Comparison of ENCODE assay signal across 36 cellular contexts in the genomic region with DNA sequence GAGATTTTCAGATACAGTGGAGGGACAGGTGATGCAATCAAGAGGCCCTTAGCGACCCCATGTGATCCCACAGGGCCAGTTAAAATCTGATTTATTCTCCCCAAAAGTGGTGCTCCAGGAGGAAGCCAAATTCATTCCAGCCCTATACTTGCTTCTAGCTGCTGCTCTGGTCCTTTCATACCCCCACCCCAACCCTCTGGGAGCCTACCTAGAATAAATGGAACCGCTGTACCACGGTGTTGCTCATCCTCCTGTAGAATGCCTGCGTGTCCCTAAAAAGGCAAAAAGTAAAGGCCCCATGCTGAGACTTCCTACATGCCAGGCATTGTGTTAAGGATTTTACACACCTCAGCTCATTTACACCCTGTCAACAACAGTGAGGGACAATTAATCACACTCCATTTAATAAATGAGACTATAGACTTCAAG. TPM values are rescaled to one million over a fixed set of nuclear protein-coding genes. Genes with fewer than 3 reads are reported as not detected.
DNase-seq lines count a peak whose midpoint lies in the region; ATAC-seq, FAIRE-seq and TF ChIP-seq lines count a peak whose summit lies in the region.
"Had no signal": no experiment of that assay in that cellular context is flagged by ENCODE, and none has a peak within 500 bp of the region (broad histone marks: within the 10 kb centered on the region; RNA-seq: fewer than 3 reads in every experiment).

No MANE protein-coding gene starts in this region.

- H3K14ac ChIP-seq in H1 (ENCODE audit: insufficient read length): no peak overlapping the region

- no peak for TF ChIP-seq CTCF in H1 (IDR thresholded peaks at IDR 0.05; ENCODE audit: control extremely low read depth in 1 of 3, insufficient read depth in 1 of 3, low read depth in 1 of 3, low read length in 3 of 3)
- no peak for TF ChIP-seq CTCF in neural crest cell (conservative IDR thresholded peaks at IDR 0.05)

- no peaks in the 10 kb centered on the region for H3K27me3 ChIP-seq in H7 (ENCODE audit: control insufficient read depth, insufficient read depth, low read length)
- peaks cover 0 to 8% (median 5%) of the 10 kb centered on the region in 4 experiments; a peak in 4 of 7 replicates for H3K27me3 ChIP-seq in H1 (replicated peaks in 1 of 4; ENCODE audit: control insufficient read depth in 3 of 4, extremely low read depth in 1 of 4, insufficient read depth in 3 of 4, low read length in 3 of 4)
- H3K27me3 ChIP-seq: vagina had no signal

- CTCF ChIA-PET in H1 (lab: Charles Lee; ENCODE audit: partially characterized antibody): interaction anchor here (1.0 to 9.8 kb wide), 6 partner anchors 12 to 117 kb away, joined by 3 to 45 read pairs (median 10); no protein-coding TSS in a partner anchor

- H3K9me3 ChIP-seq in H1 (ENCODE audit: insufficient read depth in 2 of 2, low read depth in 1 of 2, low read length in 1 of 2): no peaks in the 10 kb centered on the region
- H3K9me3 ChIP-seq: A549, thoracic aorta, vagina had no signal

- no peaks in the 10 kb centered on the region for H3K9me3 Mint-ChIP-seq in neural crest cell
- H3K9me3 Mint-ChIP-seq: CD8-positive, alpha-beta T cell; stimulated activated naive CD8-positive, alpha-beta T cell treated with anti-CD3 and anti-CD28 coated beads, Interleukin-15, Interleukin-2, amounts not matched to agents 100 ng/mL and 50 ng/mL, for 24 hours had no signal

- H4K8ac ChIP-seq in H1 (ENCODE audit: extremely low read depth, insufficient read depth, low read length): no peak overlapping the region

- no peak overlapping the region for H4K5ac ChIP-seq in H1 (ENCODE audit: insufficient read length, low read depth, low read length)

- H3K27me3 Mint-ChIP-seq in neural crest cell (ENCODE audit: low read depth): no peaks in the 10 kb centered on the region
- H3K27me3 Mint-ChIP-seq: stimulated activated naive CD8-positive, alpha-beta T cell treated with anti-CD3 and anti-CD28 coated beads, Interleukin-15, Interleukin-2, amounts not matched to agents 100 ng/mL and 50 ng/mL, for 24 hours had no signal

- H3K4me1 ChIP-seq in H1 (replicated peaks in 1 of 4; ENCODE audit: control insufficient read depth in 3 of 4, insufficient read depth in 4 of 4, low read length in 3 of 4): peaks cover 7 to 28% (median 8%) of the 10 kb centered on the region in 4 experiments; a peak in 6 of 7 replicates

- POLR2A ChIA-PET in H1 (lab: Charles Lee; ENCODE audit: partially characterized antibody): interaction anchor here (0.9 to 1.2 kb wide), 2 partner anchors 79 to 143 kb away, joined by 4 read pairs; a partner anchor contains a TSS

- 34% methylated on average over 4 of the region's 4 CpGs; no CpG with 5 or more reads in 1 of the 2 experiments for WGBS in H1 (ENCODE audit: extremely low coverage in 1 of 2, insufficient coverage in 1 of 2, insufficient read length in 1 of 2, insufficient replicate concordance in 2 of 2, low coverage in 1 of 2, low lambda C conversion rate in 2 of 2, missing lambda C conversion rate in 1 of 2), 2 experiments

- no peak overlapping the region for H3K27ac Mint-ChIP-seq in neural crest cell (ENCODE audit: unreplicated experiment)
- H3K27ac Mint-ChIP-seq: CD8-positive, alpha-beta T cell; stimulated activated naive CD8-positive, alpha-beta T cell treated with anti-CD3 and anti-CD28 coated beads, Interleukin-15, Interleukin-2, amounts not matched to agents 100 ng/mL and 50 ng/mL, for 24 hours had no signal

- no peak for TF ChIP-seq RAD21 in H1 (IDR thresholded peaks at IDR 0.05 in 1 of 2, conservative IDR thresholded peaks at IDR 0.05 in 1 of 2; ENCODE audit: low read depth in 2 of 2, low read length in 2 of 2)

- peak; percentile 29 for DNase-seq in NCI-H82 (lab: John Stamatoyannopoulos, UW)
- no peak for DNase-seq in NCI-H82 treated with DMSO at 0.1 percent for 48 hours (lab: John Stamatoyannopoulos, UW; ENCODE audit: unreplicated experiment)
- peak; percentile 46 for DNase-seq in H7
- peak in 1 of 2 experiments; percentile 46 for DNase-seq in H1 (ENCODE audit: low read depth in 1 of 2, low spot score in 2 of 2)
- DNase-seq in neural crest cell (ENCODE audit: low read depth, low spot score): no peak
- no peak for DNase-seq in stimulated activated CD4-positive, alpha-beta T cell treated with anti-CD3 and anti-CD28 coated beads, Interleukin-4, amount 100 ng/mL, for 1 hour
- no peak for DNase-seq in NCI-H2029 (lab: John Stamatoyannopoulos, UW)
- DNase-seq: activated CD4-positive, alpha-beta T cell treated with anti-CD3 and anti-CD28 coated beads for 48 hours; activated naive CD4-positive, alpha-beta T cell treated with anti-CD3 and anti-CD28 coated beads, Interleukin-2, amount 50 U/mL, for 16 hours; AML-193; amygdala; CD8-positive, alpha-beta T cell; DMS153; effector memory CD4-positive, alpha-beta T cell; erythroblast; GDM1; glutamatergic neuron; left cardiac atrium; mammary epithelial cell; NCI-H1694 treated with DMSO at 0.1 percent for 48 hours; NCI-H526; occipital lobe; SIG-M5; T-helper 9 cell had no signal

- no peak overlapping the region for H3K18ac ChIP-seq in H1 (ENCODE audit: extremely low read depth, low read length)

- no peak overlapping the region for H2BK15ac ChIP-seq in H1 (ENCODE audit: low read length)

- H3K4me1 Mint-ChIP-seq in neural crest cell: peaks cover 26% of the 10 kb centered on the region

- peak overlapping the region; percentile 4 to 30; a peak in 2 of 4 replicates for H3K4me2 ChIP-seq in H1 (ENCODE audit: insufficient read depth in 1 of 2, low read depth in 2 of 2, low read length in 2 of 2)
- H3K4me2 ChIP-seq: A549, KMS-11 had no signal

- no peak overlapping the region for H2BK120ac ChIP-seq in H1 (replicated peaks; ENCODE audit: low read depth, low read length)

- no peak overlapping the region for H3K23ac ChIP-seq in H1 (ENCODE audit: insufficient read length)

- H2BK20ac ChIP-seq in H1 (ENCODE audit: low read length): no peak overlapping the region

- ATAC-seq in HG03095 (IDR thresholded peaks at IDR 0.05; ENCODE audit: unreplicated experiment): no peak
- ATAC-seq: A549; CD8-positive, alpha-beta T cell; left cardiac atrium had no signal

- H3K56ac ChIP-seq in H1 (replicated peaks; ENCODE audit: insufficient read length, low read depth, low read length): no peak overlapping the region

- no peak overlapping the region for H2AFZ ChIP-seq in H1 (ENCODE audit: low read length)

- H4K91ac ChIP-seq in H1 (replicated peaks; ENCODE audit: insufficient read length, low read length): no peak overlapping the region

- no peak overlapping the region for H2AK5ac ChIP-seq in H1 (ENCODE audit: low read depth, low read length)

- peaks cover 2% of the 10 kb centered on the region; the same call in 1 of the 2 replicates for H3K79me1 ChIP-seq in H1 (ENCODE audit: low read depth, low read length)

- no peak overlapping the region for H2BK12ac ChIP-seq in H1 (ENCODE audit: low read depth, low read length)

- H3K36me3 ChIP-seq in H7 (replicated peaks; ENCODE audit: control insufficient read depth, insufficient read depth, low read length) (peaks cover 4% of the 10 kb centered on the region), H1 (ENCODE audit: control insufficient read depth in 2 of 4, insufficient read depth in 4 of 4, low read length in 3 of 4) (peaks cover 0 to 8% (median 2%) of the 10 kb centered on the region in 4 experiments; a peak in 5 of 8 replicates)

- H3K27ac ChIP-seq in H1 (ENCODE audit: low read depth, low read length): no peak overlapping the region
- H3K27ac ChIP-seq: A549, coronary artery, KMS-11, thoracic aorta, vagina, VCaP had no signal

- no peak for TF ChIP-seq POLR2A in H1 (IDR thresholded peaks at IDR 0.05; ENCODE audit: control extremely low read depth in 1 of 2, low read depth in 2 of 2, low read length in 2 of 2)

- no peak overlapping the region for H3K9ac ChIP-seq in H1 (replicated peaks in 1 of 4; ENCODE audit: extremely low read depth in 1 of 4, low read depth in 3 of 4, low read length in 3 of 4)
- H3K9ac ChIP-seq: KMS-11 had no signal

- FAIRE-seq in H1 (lab: Jason Lieb, UNC): no peak
- FAIRE-seq: A549, RCC 7860 had no signal

- no peak overlapping the region for H2BK5ac ChIP-seq in H1 (ENCODE audit: low read depth, low read length)

- no peak for TF ChIP-seq EP300 in H1 (IDR thresholded peaks at IDR 0.05; ENCODE audit: borderline replicate concordance in 1 of 2, low read depth in 2 of 2, low read length in 2 of 2)

- H3K4me3 ChIP-seq in H7 (ENCODE audit: insufficient read depth, low read depth, low read length) (no peak overlapping the region), H1 (ENCODE audit: extremely low read depth in 1 of 4, insufficient read depth in 2 of 4, low read depth in 3 of 4, low read length in 4 of 4) (0 out of 8 replicates have a peak overlapping the region, but pooled peaks of 1 of the 4 experiments have one; percentile 4)
- H3K4me3 ChIP-seq: A549, coronary artery, thoracic aorta, vagina had no signal

- H3K23me2 ChIP-seq in H1 (ENCODE audit: low read depth, low read length): peaks cover 9% of the 10 kb centered on the region; the same call in 1 of the 2 replicates

- no peak overlapping the region for H3K4ac ChIP-seq in H1 (replicated peaks; ENCODE audit: insufficient read length, low read depth, low read length)

- H4K20me1 ChIP-seq in H1 (replicated peaks in 1 of 2; ENCODE audit: control insufficient read depth in 1 of 2, insufficient read depth in 2 of 2, low read length in 2 of 2): peaks cover 2 to 11% of the 10 kb centered on the region in 2 experiments

- H3K36me3 Mint-ChIP-seq in neural crest cell (ENCODE audit: low read depth): peaks cover 5% of the 10 kb centered on the region

- H3K79me2 ChIP-seq in H1 (ENCODE audit: control insufficient read depth in 1 of 2, insufficient read depth in 2 of 2, low read length in 2 of 2): no peaks in the 10 kb centered on the region

- H3K4me3 Mint-ChIP-seq in neural crest cell: peak overlapping the region; percentile 88
- H3K4me3 Mint-ChIP-seq: stimulated activated naive CD8-positive, alpha-beta T cell treated with anti-CD3 and anti-CD28 coated beads, Interleukin-15, Interleukin-2, amounts not matched to agents 100 ng/mL and 50 ng/mL, for 24 hours had no signal

RNA-seq across cellular contexts. Expression of a gene that starts 2.0 kb away (rescaled TPM):
- total RNA-seq in H7 (2014; rRNA removed; shearing (Covaris generic)): 13.8 and 16.9 TPM in 2 replicates
- total RNA-seq in H1 (2021; fragmentation: NEBNext Ultra II Directional; extraction: Animal tissue kit (Norgen Biotek cat#: 25700)): 21.6 and 22.8 TPM in 2 replicates
- polyA plus RNA-seq in H1 (2011; rRNA removed): 17.5 and 21.8 TPM in 2 replicates
- polyA plus RNA-seq in H1 (2011; cell fraction: cytosol; rRNA removed): 14.8 TPM
- polyA plus RNA-seq in H1 (2011; cell fraction: nucleus; rRNA removed): 17.0 TPM
- 13.2 to 21.4 TPM (median 17.0 TPM) in 4 replicates for polyA plus RNA-seq in H1 (2012, experiment 1 of 2)
- polyA plus RNA-seq in H1 (2012, experiment 2 of 2): 18.3 TPM
- 10.4 TPM for polyA plus RNA-seq in H1 (2013, experiment 1 of 2)
- 9.6 TPM for polyA plus RNA-seq in H1 (2013, experiment 2 of 2)
- polyA minus RNA-seq in H1 (2011; rRNA and poly(A)+ RNA removed): 16.7 and 18.6 TPM in 2 replicates
- polyA minus RNA-seq in H1 (2011; cell fraction: cytosol; rRNA and poly(A)+ RNA removed): 18.7 TPM
- polyA minus RNA-seq in H1 (2011; cell fraction: nucleus; rRNA and poly(A)+ RNA removed): 20.7 TPM
- total RNA-seq in neural crest cell: 31.7 and 33.8 TPM in 2 replicates

RNA-seq across cellular contexts. Expression of a gene that starts 23.6 kb away (rescaled TPM):
- 0.10 TPM in 1 of 2 replicates, not detected in the other for total RNA-seq in H7 (2014; rRNA removed; shearing (Covaris generic))
- total RNA-seq in H1 (2021; fragmentation: NEBNext Ultra II Directional; extraction: Animal tissue kit (Norgen Biotek cat#: 25700)): 0.13 TPM in 1 of 2 replicates, not detected in the other
- 0.09 TPM in 2 replicates for polyA plus RNA-seq in H1 (2011; rRNA removed)
- 0.12 TPM for polyA plus RNA-seq in H1 (2011; cell fraction: cytosol; rRNA removed)
- polyA plus RNA-seq in H1 (2011; cell fraction: nucleus; rRNA removed): 0.20 TPM
- 0.15 to 0.18 TPM (median 0.17 TPM) in 3 of 4 replicates, not detected in the other for polyA plus RNA-seq in H1 (2012, experiment 1 of 2)
- not detected for polyA plus RNA-seq in H1 (2012, experiment 2 of 2)
- polyA plus RNA-seq in H1 (2013, experiment 1 of 2): 0.06 TPM
- not detected for polyA plus RNA-seq in H1 (2013, experiment 2 of 2)
- 0.06 TPM in 1 of 2 replicates, not detected in the other for polyA minus RNA-seq in H1 (2011; rRNA and poly(A)+ RNA removed)
- polyA minus RNA-seq in H1 (2011; cell fraction: cytosol; rRNA and poly(A)+ RNA removed): not detected
- polyA minus RNA-seq in H1 (2011; cell fraction: nucleus; rRNA and poly(A)+ RNA removed): 0.30 TPM
- 0.12 and 0.16 TPM in 2 replicates for total RNA-seq in neural crest cell
- total RNA-seq: pulmonary artery endothelial cell, thoracic aorta, vagina had no signal

RNA-seq across cellular contexts. Expression of a gene that starts 31.3 kb away (rescaled TPM):
- not detected in 2 replicates for total RNA-seq in H7 (2014; rRNA removed; shearing (Covaris generic))
- total RNA-seq in H1 (2021; fragmentation: NEBNext Ultra II Directional; extraction: Animal tissue kit (Norgen Biotek cat#: 25700)): not detected in 2 replicates
- 0.08 and 0.12 TPM in 2 replicates for polyA plus RNA-seq in H1 (2011; rRNA removed)
- polyA plus RNA-seq in H1 (2011; cell fraction: cytosol; rRNA removed): not detected
- polyA plus RNA-seq in H1 (2011; cell fraction: nucleus; rRNA removed): 0.26 TPM
- polyA plus RNA-seq in H1 (2012, experiment 1 of 2): not detected in 4 replicates
- not detected for polyA plus RNA-seq in H1 (2012, experiment 2 of 2)
- polyA plus RNA-seq in H1 (2013, experiment 1 of 2): 0.06 TPM
- 0.06 TPM for polyA plus RNA-seq in H1 (2013, experiment 2 of 2)
- polyA minus RNA-seq in H1 (2011; rRNA and poly(A)+ RNA removed): not detected in 2 replicates
- polyA minus RNA-seq in H1 (2011; cell fraction: cytosol; rRNA and poly(A)+ RNA removed): not detected
- 0.70 TPM for polyA minus RNA-seq in H1 (2011; cell fraction: nucleus; rRNA and poly(A)+ RNA removed)
- total RNA-seq in neural crest cell: 0.23 TPM in 1 of 2 replicates, not detected in the other
- total RNA-seq: cardiac septum; CD8-positive, alpha-beta T cell; H4; left cardiac atrium; mammary epithelial cell; occipital lobe; pulmonary artery endothelial cell; thoracic aorta; vagina had no signal
- polyA plus RNA-seq: mammary epithelial cell had no signal

Comparison
In these comparisons a context has a peak if more than half of its experiments do, and no peak if none do; other contexts are left out.
1. DNase-seq: peak in NCI-H82 (single experiment) and H7 (single experiment); none in NCI-H82 treated with DMSO at 0.1 percent for 48 hours (single experiment), neural crest cell (single experiment), stimulated activated CD4-positive, alpha-beta T cell treated with anti-CD3 and anti-CD28 coated beads, Interleukin-4, amount 100 ng/mL, for 1 hour (single experiment) and NCI-H2029 (single experiment).